Comparison of ENCODE assay signal across 9 cellular contexts in the genomic region with DNA sequence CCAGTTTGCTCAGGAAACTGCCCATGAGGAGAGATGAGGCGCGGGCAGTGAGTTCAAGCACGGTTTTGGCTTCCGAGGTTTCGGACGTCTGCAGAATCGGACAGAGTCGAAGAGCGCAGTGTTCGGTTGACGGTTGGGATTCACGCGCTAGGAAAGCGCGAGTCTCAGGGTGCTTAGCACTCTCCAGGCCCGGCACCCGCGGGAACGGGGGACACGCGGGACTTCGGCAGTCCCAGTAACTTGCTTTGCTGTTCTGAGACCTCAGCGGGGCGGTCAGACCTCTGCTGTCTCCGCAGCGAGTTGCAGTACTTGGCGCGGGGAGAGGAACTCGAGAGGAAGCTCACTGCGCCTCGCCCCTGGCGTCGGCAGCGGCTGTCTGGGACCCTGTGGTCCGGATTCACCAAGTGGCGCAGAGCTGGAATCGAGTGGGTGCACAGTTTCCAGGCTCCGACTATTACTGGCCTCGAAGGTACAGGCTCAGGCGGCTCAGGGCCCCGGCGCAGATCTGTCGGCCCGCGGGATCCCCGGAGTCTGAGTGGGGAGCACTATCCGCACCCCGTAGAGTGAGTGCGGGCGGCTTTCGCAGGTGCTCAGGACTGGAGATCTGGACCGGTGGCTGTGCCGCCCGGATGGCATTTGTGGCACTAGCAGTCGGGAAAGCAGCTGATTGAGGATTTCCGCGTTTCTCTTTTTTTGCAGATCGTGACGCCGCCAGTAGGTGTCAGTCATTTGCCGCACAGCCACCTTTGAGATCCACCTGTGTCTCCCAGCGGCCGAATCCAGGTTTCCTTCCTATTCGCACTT. TPM values are rescaled to one million over a fixed set of nuclear protein-coding genes. Genes with fewer than 3 reads are reported as not detected.
A peak's percentile ranks its signal among the peaks of the same experiment; 100 is the strongest.
DNase-seq lines count a peak whose midpoint lies in the region; ATAC-seq, FAIRE-seq and TF ChIP-seq lines count a peak whose summit lies in the region.
"Had no signal": no experiment of that assay in that cellular context is flagged by ENCODE, and none has a peak within 500 bp of the region (broad histone marks: within the 10 kb centered on the region; RNA-seq: fewer than 3 reads in every experiment).

A gene (minus strand): TSS at position 128 of the 804 bp plus-strand sequence. CDS start 103 bp downstream, at position 25.

- CTCF ChIA-PET in K562 (lab: Yijun Ruan, JAX; ENCODE audit: low intra/inter-chr PET ratio) = no interaction called here

- no TSS peak for BruUV-seq in K562 (replicated peaks; lab: Mats Ljungman, UMichigan)

- TF ChIP-seq EP300 in K562 (IDR thresholded peaks at IDR 0.05; ENCODE audit: low read length) = no peak

- 0 out of 6 replicates have a peak, but pooled peaks of 1 of the 3 experiments have one; percentile 16 for TF ChIP-seq CTCF in K562 (IDR thresholded peaks at IDR 0.05 in 2 of 3, conservative IDR thresholded peaks at IDR 0.05 in 1 of 3; ENCODE audit: insufficient read depth in 2 of 3, low read depth in 1 of 3, low read length in 3 of 3)

- no peak for TF ChIP-seq POLR2A in K562 (conservative IDR thresholded peaks at IDR 0.05)

- peaks cover 16% of the 10 kb centered on the region; the same call in 1 of the 2 replicates for H3K9me3 ChIP-seq in K562 (replicated peaks; ENCODE audit: control insufficient read depth, insufficient read depth, low read depth, low read length)

- no peaks in the 10 kb centered on the region for H4K20me1 ChIP-seq in K562 (replicated peaks; ENCODE audit: control insufficient read depth, insufficient read depth, low read length)

- H3K36me3 Mint-ChIP-seq in T-helper 2 cell treated with Interferon-gamma antibody and Interleukin-4, amounts not matched to agents 5 μg/mL and 100 μg/mL, for 36 hours (ENCODE audit: low read depth) = no peaks in the 10 kb centered on the region

- no peak within 1 kb of the TSS for H2AFZ ChIP-seq in K562 (ENCODE audit: low read depth, low read length)

- H3K9ac ChIP-seq in K562 (ENCODE audit: insufficient read depth in 1 of 2, low read depth in 2 of 2, low read length in 2 of 2) = no peak within 1 kb of the TSS

- H3K9me3 Mint-ChIP-seq in T-helper 2 cell treated with Interferon-gamma antibody and Interleukin-4, amounts not matched to agents 5 μg/mL and 100 μg/mL, for 36 hours = no peaks in the 10 kb centered on the region

- no peak within 1 kb of the TSS for H3K27ac ChIP-seq in K562 (ENCODE audit: extremely low read depth, low read depth, low read length)

- 88% methylated on average over 50 of the region's 64 CpGs for WGBS in K562 (ENCODE audit: insufficient coverage, low coverage, missing lambda C conversion rate)

- in situ Hi-C loops in K562 (cut with MboI) = no loop called here

- POLR2A ChIA-PET in K562 (lab: Yijun Ruan, JAX) = no interaction called here

- no peaks in the 10 kb centered on the region for H3K27me3 ChIP-seq in K562 (ENCODE audit: control insufficient read depth in 2 of 2, insufficient read depth in 2 of 2, low read length in 2 of 2)

- peaks cover 69% of the 10 kb centered on the region for H3K27me3 Mint-ChIP-seq in T-helper 2 cell treated with Interferon-gamma antibody and Interleukin-4, amounts not matched to agents 5 μg/mL and 100 μg/mL, for 36 hours (ENCODE audit: low read depth)

- no peak within 1 kb of the TSS for H3K27ac Mint-ChIP-seq in T-helper 2 cell treated with Interferon-gamma antibody and Interleukin-4, amounts not matched to agents 5 μg/mL and 100 μg/mL, for 36 hours

- H3K36me3 ChIP-seq in K562 (ENCODE audit: control insufficient read depth, insufficient read depth, low read length) = no peaks in the 10 kb centered on the region

- intact Hi-C loops in K562 (cut with micrococcal nuclease) = no loop called here

- H3K4me1 ChIP-seq in K562 (replicated peaks in 1 of 2; ENCODE audit: control insufficient read depth in 2 of 2, insufficient read depth in 2 of 2, low read length in 2 of 2) = peaks cover 0 to 9% of the 10 kb centered on the region in 2 experiments; a peak in 1 of 5 replicates

- no peak within 1 kb of the TSS for H3K4me2 ChIP-seq in K562 (ENCODE audit: insufficient read depth, low read length)

- H3K4me3 Mint-ChIP-seq in T-helper 2 cell treated with Interferon-gamma antibody and Interleukin-4, amounts not matched to agents 5 μg/mL and 100 μg/mL, for 36 hours = peak within 1 kb of the TSS; percentile 82

- no peak within 1 kb of the TSS for H3K4me3 ChIP-seq in K562

- no peak for ATAC-seq in K562
- ATAC-seq in HG03571 (IDR thresholded peaks at IDR 0.05; ENCODE audit: unreplicated experiment) = no peak

- FAIRE-seq in K562 (lab: Jason Lieb, UNC) = no peak

- DNase-seq in AG08395 (ENCODE audit: low spot score) (peak; percentile 46), GM19238 (ENCODE audit: insufficient read length, low spot score) (peak; percentile 47), MV-4-11 (lab: John Stamatoyannopoulos, UW) (peak; percentile 4), K562 (ENCODE audit: extremely low read depth in 1 of 4, low spot score in 3 of 4) (no peak), inferior parietal cortex (ENCODE audit: extremely low spot score) (peak; percentile 34)
- DNase-seq in T-helper 2 cell treated with Interferon-gamma antibody and Interleukin-4, amounts not matched to agents 5 μg/mL and 100 μg/mL, for 36 hours (ENCODE audit: low spot score) = peak; percentile 53
- DNase-seq in stimulated activated CD4-positive, alpha-beta T cell treated with anti-CD3 and anti-CD28 coated beads, Interleukin-15, amount 100 ng/mL, for 1 hour (ENCODE audit: low read depth in 1 of 2, low spot score in 1 of 2) = peak; percentile 26 to 36

- H3K9me1 ChIP-seq in K562 (ENCODE audit: control insufficient read depth, insufficient read depth, low read length) = no peaks in the 10 kb centered on the region

- no peaks in the 10 kb centered on the region for H3K79me2 ChIP-seq in K562 (ENCODE audit: control insufficient read depth, insufficient read depth, low read length)

- TF ChIP-seq RAD21 in K562 (CRISPR knock-in tag; conservative IDR thresholded peaks at IDR 0.05 in 1 of 2, IDR thresholded peaks at IDR 0.05 in 1 of 2) = no peak

- H3K4me1 Mint-ChIP-seq in T-helper 2 cell treated with Interferon-gamma antibody and Interleukin-4, amounts not matched to agents 5 μg/mL and 100 μg/mL, for 36 hours (ENCODE audit: low read depth) = peaks cover 5% of the 10 kb centered on the region

TF ChIP-seq in K562, 482 proteins besides CTCF, POLR2A, EP300 and RAD21:
- no peak for TF ChIP-seq BCOR (IDR thresholded peaks at IDR 0.05)
- no peak for TF ChIP-seq ERF (CRISPR knock-in tag; IDR thresholded peaks at IDR 0.05)
- TF ChIP-seq ZNF699 (CRISPR knock-in tag; IDR thresholded peaks at IDR 0.05; ENCODE audit: insufficient replicate concordance) = no peak
- no peak for TF ChIP-seq DACH1 (IDR thresholded peaks at IDR 0.05; ENCODE audit: partially characterized antibody)
- no peak for TF ChIP-seq TRIM24 (IDR thresholded peaks at IDR 0.05)
- TF ChIP-seq, protein P1, sequence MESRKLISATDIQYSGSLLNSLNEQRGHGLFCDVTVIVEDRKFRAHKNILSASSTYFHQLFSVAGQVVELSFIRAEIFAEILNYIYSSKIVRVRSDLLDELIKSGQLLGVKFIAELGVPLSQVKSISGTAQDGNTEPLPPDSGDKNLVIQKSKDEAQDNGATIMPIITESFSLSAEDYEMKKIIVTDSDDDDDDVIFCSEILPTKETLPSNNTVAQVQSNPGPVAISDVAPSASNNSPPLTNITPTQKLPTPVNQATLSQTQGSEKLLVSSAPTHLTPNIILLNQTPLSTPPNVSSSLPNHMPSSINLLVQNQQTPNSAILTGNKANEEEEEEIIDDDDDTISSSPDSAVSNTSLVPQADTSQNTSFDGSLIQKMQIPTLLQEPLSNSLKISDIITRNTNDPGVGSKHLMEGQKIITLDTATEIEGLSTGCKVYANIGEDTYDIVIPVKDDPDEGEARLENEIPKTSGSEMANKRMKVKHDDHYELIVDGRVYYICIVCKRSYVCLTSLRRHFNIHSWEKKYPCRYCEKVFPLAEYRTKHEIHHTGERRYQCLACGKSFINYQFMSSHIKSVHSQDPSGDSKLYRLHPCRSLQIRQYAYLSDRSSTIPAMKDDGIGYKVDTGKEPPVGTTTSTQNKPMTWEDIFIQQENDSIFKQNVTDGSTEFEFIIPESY (CRISPR knock-in tag; IDR thresholded peaks at IDR 0.05) = peak; percentile 62; the same call in 1 of the 2 replicates

RNA-seq across cellular contexts. Expression of the gene that starts here (rescaled TPM):
- total RNA-seq in K562 (2011; cell fraction: chromatin; rRNA removed; ENCODE audit: low replicate concordance) = not detected in 2 replicates
- not detected in 2 replicates for total RNA-seq in K562 (2011; cell fraction: nucleolus; rRNA removed)
- not detected in 2 replicates for total RNA-seq in K562 (2011; cell fraction: nucleoplasm; rRNA removed)
- total RNA-seq in K562 (2014; rRNA removed) (not detected in 2 replicates), K562 (2014; rRNA removed; fragmentation: Illumina TruSeq; extraction: Trizol) (not detected in 2 replicates), K562 (2015; rRNA removed; fragmentation: Illumina TruSeq; extraction: Trizol) (not detected in 2 replicates), K562 (2021) (not detected in 2 replicates)
- polyA plus RNA-seq in K562 (2011; rRNA removed) (not detected in 2 replicates), K562 (2014; fragmentation: Illumina TruSeq; extraction: Trizol) (not detected in 2 replicates), K562 (2014; fragmentation: Nextera tagmentation; extraction: Ambion mirVana) (under 1 TPM; 0.23 to 0.45 TPM), K562 (2014; rRNA removed) (not detected in 2 replicates)
- polyA plus RNA-seq in K562 (2011; cell fraction: cytosol; rRNA removed) = not detected in 2 replicates
- not detected in 2 replicates for polyA plus RNA-seq in K562 (2011; cell fraction: nucleus; rRNA removed)
- polyA plus RNA-seq in K562 (2012) = 0.22 and 0.40 TPM in 2 replicates
- not detected in 2 replicates for polyA minus RNA-seq in K562 (2011; rRNA and poly(A)+ RNA removed)
- not detected in 2 replicates for polyA minus RNA-seq in K562 (2011; cell fraction: cytosol; rRNA and poly(A)+ RNA removed)
- polyA minus RNA-seq in K562 (2011; cell fraction: nucleus; rRNA and poly(A)+ RNA removed) = not detected in 2 replicates
- total RNA-seq: temporal lobe had no signal

Comparison
In these comparisons a context has a peak if more than half of its experiments do, and no peak if none do; other contexts are left out.
1. DNase-seq: peak in AG08395 (single experiment), GM19238 (single experiment), MV-4-11 (single experiment), T-helper 2 cell treated with Interferon-gamma antibody and Interleukin-4, amounts not matched to agents 5 μg/mL and 100 μg/mL, for 36 hours (single experiment), inferior parietal cortex (single experiment) and stimulated activated CD4-positive, alpha-beta T cell treated with anti-CD3 and anti-CD28 coated beads, Interleukin-15, amount 100 ng/mL, for 1 hour (2 of 2); none in K562 (0 of 4).